ENCODE assay signal across 21 cellular contexts in the genomic region with DNA sequence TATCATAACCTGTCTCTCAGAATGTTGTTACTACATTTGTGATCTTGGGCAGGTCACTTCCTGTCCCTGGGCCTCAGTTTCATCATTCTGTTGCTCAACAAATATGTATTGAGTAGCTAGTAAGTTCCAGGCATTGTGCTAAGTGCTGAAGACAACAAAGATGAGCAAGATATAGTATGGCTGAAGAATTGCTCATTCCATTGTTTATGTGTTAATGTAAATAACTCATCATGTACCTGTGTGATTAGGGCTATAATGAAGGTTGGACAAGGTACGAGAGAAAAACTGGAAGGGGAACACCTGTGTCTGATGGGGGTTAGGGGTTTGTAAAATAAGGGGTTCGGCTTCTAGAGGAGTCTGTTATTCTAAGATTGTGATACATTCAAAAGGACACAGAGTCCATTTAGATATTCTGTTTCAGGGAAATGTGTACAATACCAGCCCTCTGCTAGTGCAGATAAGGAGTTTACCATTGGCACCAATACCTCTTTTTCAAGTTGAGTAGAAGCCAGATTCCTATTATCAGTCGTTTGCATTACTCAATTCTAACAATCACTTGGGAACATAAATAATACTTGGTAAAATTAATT. TPM values are rescaled to one million over a fixed set of nuclear protein-coding genes. Genes with fewer than 3 reads are reported as not detected.
A peak's percentile ranks its signal among the peaks of the same experiment; 100 is the strongest.
DNase-seq lines count a peak whose midpoint lies in the region; TF ChIP-seq lines count a peak whose summit lies in the region.
"Had no signal": no experiment of that assay in that cellular context is flagged by ENCODE, and none has a peak within 500 bp of the region (broad histone marks: within the 10 kb centered on the region; RNA-seq: fewer than 3 reads in every experiment).

No MANE protein-coding gene starts in this region.

- H4K8ac ChIP-seq in mesenchymal stem cell (ENCODE audit: low read length) = no peak overlapping the region

- no peaks in the 10 kb centered on the region for H3K79me1 ChIP-seq in mesenchymal stem cell (replicated peaks; ENCODE audit: low read length, poor library complexity, severe bottlenecking)

- H3K18ac ChIP-seq in mesenchymal stem cell (ENCODE audit: low read depth in 1 of 2, low read length in 2 of 2) = no peak overlapping the region

- H2BK120ac ChIP-seq in mesenchymal stem cell (ENCODE audit: low read depth, low read length) = no peak overlapping the region

- H3K4me3 ChIP-seq in HL-60 (replicated peaks; ENCODE audit: insufficient read depth, low read length) (no peak overlapping the region), cardiac fibroblast (replicated peaks in 1 of 2; ENCODE audit: low read depth in 2 of 2, low read length in 2 of 2) (no peak overlapping the region), neutrophil (ENCODE audit: low read depth in 1 of 2, low read length in 1 of 2) (no peak overlapping the region), mesenchymal stem cell (ENCODE audit: insufficient read depth in 1 of 2, low read depth in 1 of 2, low read length in 2 of 2) (no peak overlapping the region)
- H3K4me3 ChIP-seq: ovary, SJSA1, spleen had no signal

- DNase-seq in HL-60 (ENCODE audit: low read depth in 1 of 2, low spot score in 1 of 2) (peak; percentile 60 to 69), OCI-M1 (lab: John Stamatoyannopoulos, UW) (peak; percentile 70), cardiac fibroblast (ENCODE audit: low read depth in 2 of 2) (peak; percentile 57 to 67), middle frontal gyrus (ENCODE audit: extremely low spot score, low spot score) (no peak), mesenchymal stem cell (no peak), NCI-H2081 treated with DMSO at 0.1 percent for 48 hours (lab: John Stamatoyannopoulos, UW) (no peak)
- DNase-seq: activated CD4-positive, alpha-beta T cell treated with anti-CD3 and anti-CD28 coated beads for 36 hours; activated CD8-positive, alpha-beta T cell treated with anti-CD3 and anti-CD28 coated beads, Interleukin-2, amount 10 ng/mL, durations not matched to agents 7 days and 5 days; CD4-positive, CD25-positive, alpha-beta regulatory T cell; cortex of kidney; effector memory CD8-positive, alpha-beta T cell; islet precursor cell; left ventricle myocardium superior; NCI-H1092; NCI-H187; NCI-H2171 treated with DMSO at 0.1 percent for 48 hours; NCI-H524 treated with DMSO at 0.1 percent for 48 hours; ovary; spleen had no signal

- H2BK15ac ChIP-seq in mesenchymal stem cell (ENCODE audit: low read depth, poor library complexity, severe bottlenecking) = no peak overlapping the region

- no peaks in the 10 kb centered on the region for H3K9me3 ChIP-seq in neutrophil
- H3K9me3 ChIP-seq in mesenchymal stem cell (ENCODE audit: control insufficient read depth, low read length) = no peaks in the 10 kb centered on the region
- H3K9me3 ChIP-seq: ovary, SJSA1, spleen had no signal

- H3K36me3 ChIP-seq in neutrophil = no peaks in the 10 kb centered on the region
- no peaks in the 10 kb centered on the region for H3K36me3 ChIP-seq in mesenchymal stem cell (ENCODE audit: control insufficient read depth in 1 of 2, insufficient read depth in 2 of 2, low read depth in 1 of 2, low read length in 2 of 2)
- H3K36me3 ChIP-seq: ovary, SJSA1, spleen had no signal

- H3K4me1 ChIP-seq in neutrophil (ENCODE audit: control insufficient read depth in 1 of 2, insufficient read depth in 1 of 2, low read depth in 1 of 2, low read length in 1 of 2) = peaks cover 17 to 21% of the 10 kb centered on the region in 2 experiments
- H3K4me1 ChIP-seq in mesenchymal stem cell (ENCODE audit: control insufficient read depth, insufficient read depth, low read depth, low read length) = no peaks in the 10 kb centered on the region
- H3K4me1 ChIP-seq: SJSA1, spleen had no signal

- H4K91ac ChIP-seq in mesenchymal stem cell (ENCODE audit: low read length) = no peak overlapping the region

- WGBS in mesenchymal stem cell = 67% methylated on average over 1 of the region's 3 CpGs

- H3K4me2 ChIP-seq in mesenchymal stem cell (ENCODE audit: low read length, poor library complexity, severe bottlenecking) = no peak overlapping the region

- no peak overlapping the region for H3K9ac ChIP-seq in mesenchymal stem cell (ENCODE audit: low read length)

- no peaks in the 10 kb centered on the region for H3K27me3 ChIP-seq in HL-60 (ENCODE audit: insufficient read depth, poor library complexity, severe bottlenecking)
- H3K27me3 ChIP-seq in neutrophil = no peaks in the 10 kb centered on the region
- H3K27me3 ChIP-seq in mesenchymal stem cell (ENCODE audit: control insufficient read depth in 1 of 2, insufficient read depth in 1 of 2, low read length in 2 of 2) = no peaks in the 10 kb centered on the region
- H3K27me3 ChIP-seq: ovary, SJSA1, spleen had no signal

- H3K14ac ChIP-seq in mesenchymal stem cell (ENCODE audit: low read length in 2 of 2) = no peak overlapping the region

- H2AFZ ChIP-seq in mesenchymal stem cell (ENCODE audit: low read depth, low read length) = no peak overlapping the region

- no peak overlapping the region; the same call in 1 of the 2 replicates for H3K27ac ChIP-seq in HL-60 (replicated peaks)
- peak overlapping the region; percentile 65 for H3K27ac ChIP-seq in neutrophil
- no peak overlapping the region for H3K27ac ChIP-seq in mesenchymal stem cell (ENCODE audit: low read length, poor library complexity, severe bottlenecking)
- H3K27ac ChIP-seq: ovary, SJSA1 had no signal

- H3K4ac ChIP-seq in mesenchymal stem cell (ENCODE audit: low read depth in 1 of 2, low read length in 2 of 2) = no peak overlapping the region

- TF ChIP-seq CTCF in HL-60 (IDR thresholded peaks at IDR 0.05; ENCODE audit: insufficient read depth, low read length) (no peak), cardiac fibroblast (IDR thresholded peaks at IDR 0.05; ENCODE audit: low read depth, low read length) (no peak), neutrophil (IDR thresholded peaks at IDR 0.05) (no peak)

- no peak overlapping the region for H2BK5ac ChIP-seq in mesenchymal stem cell (ENCODE audit: low read depth, low read length, poor library complexity, severe bottlenecking)

- H3K23ac ChIP-seq in mesenchymal stem cell (ENCODE audit: low read length in 2 of 2) = no peak overlapping the region

- H2BK12ac ChIP-seq in mesenchymal stem cell (ENCODE audit: low read length in 2 of 2) = no peak overlapping the region

- H2AK5ac ChIP-seq in mesenchymal stem cell (ENCODE audit: low read length, severe bottlenecking) = no peak overlapping the region

RNA-seq across cellular contexts. Expression of a gene that starts 20.0 kb away (rescaled TPM):
- 43.7 TPM for polyA plus RNA-seq in mesenchymal stem cell (2013, experiment 1 of 2)
- polyA plus RNA-seq in mesenchymal stem cell (2013, experiment 2 of 2) = 42.6 TPM

RNA-seq across cellular contexts. Expression of a gene that starts 20.3 kb away (rescaled TPM):
- 33.5 TPM for polyA plus RNA-seq in mesenchymal stem cell (2013, experiment 1 of 2)
- polyA plus RNA-seq in mesenchymal stem cell (2013, experiment 2 of 2) = 33.9 TPM

RNA-seq across cellular contexts. Expression of a gene that starts 29.6 kb away (rescaled TPM):
- 22.2 TPM for polyA plus RNA-seq in mesenchymal stem cell (2013, experiment 1 of 2)
- 20.6 TPM for polyA plus RNA-seq in mesenchymal stem cell (2013, experiment 2 of 2)

RNA-seq across cellular contexts. Expression of a gene that starts 47.3 kb away (rescaled TPM):
- 24.7 TPM for polyA plus RNA-seq in mesenchymal stem cell (2013, experiment 1 of 2)
- polyA plus RNA-seq in mesenchymal stem cell (2013, experiment 2 of 2) = 23.8 TPM

RNA-seq across cellular contexts. Expression of a gene that starts 52.0 kb away (rescaled TPM):
- 5.2 TPM for polyA plus RNA-seq in mesenchymal stem cell (2013, experiment 1 of 2)
- polyA plus RNA-seq in mesenchymal stem cell (2013, experiment 2 of 2) = 4.7 TPM

Comparison
In these comparisons a context has a peak if more than half of its experiments do, and no peak if none do; other contexts are left out.
1. DNase-seq: peak in HL-60 (2 of 2), OCI-M1 (single experiment) and cardiac fibroblast (2 of 2); none in middle frontal gyrus (single experiment), mesenchymal stem cell (single experiment) and NCI-H2081 treated with DMSO at 0.1 percent for 48 hours (single experiment).